ENCODE assay signal across 12 cellular contexts in the genomic region with DNA sequence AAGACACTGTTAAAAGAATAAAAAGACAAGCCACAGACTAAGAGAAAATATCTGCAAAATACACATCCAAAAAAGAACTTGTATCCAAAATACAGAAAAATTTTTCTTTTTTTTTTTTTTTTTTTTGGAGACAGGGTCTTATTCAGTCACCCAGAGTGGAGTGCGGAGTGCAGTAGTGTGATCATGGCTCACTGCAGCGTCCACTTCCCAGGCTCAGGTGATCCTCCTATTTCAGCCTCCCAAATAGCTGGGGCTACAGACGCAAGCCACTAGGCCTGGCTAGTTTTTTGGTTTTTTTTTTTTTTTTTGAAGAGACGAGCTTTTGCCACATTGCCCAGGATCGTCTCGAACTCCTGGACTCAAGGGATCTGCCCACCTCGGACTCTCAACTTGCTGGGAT. TPM values are rescaled to one million over a fixed set of nuclear protein-coding genes. Genes with fewer than 3 reads are reported as not detected.
A peak's percentile ranks its signal among the peaks of the same experiment; 100 is the strongest.
DNase-seq lines count a peak whose midpoint lies in the region; ATAC-seq and TF ChIP-seq lines count a peak whose summit lies in the region.
"Had no signal": no experiment of that assay in that cellular context is flagged by ENCODE, and none has a peak within 500 bp of the region (broad histone marks: within the 10 kb centered on the region; RNA-seq: fewer than 3 reads in every experiment).

No MANE protein-coding gene starts in this region.

- H3K36me3 ChIP-seq in A673 (ENCODE audit: insufficient read depth, low read length, poor library complexity, severe bottlenecking) (no peaks in the 10 kb centered on the region), DND-41 (ENCODE audit: insufficient read depth, low read length) (no peaks in the 10 kb centered on the region; the same call in 1 of the 2 replicates), fibroblast of lung (ENCODE audit: control insufficient read depth, insufficient read depth, low read length) (no peaks in the 10 kb centered on the region)
- H3K36me3 ChIP-seq: cardiac muscle cell, left ventricle myocardium inferior, tibial nerve had no signal

- H3K4me1 Mint-ChIP-seq in T-cell: peaks cover 57 to 63% (median 59%) of the 10 kb centered on the region in 3 donors

- H3K79me2 ChIP-seq in DND-41 (ENCODE audit: insufficient read depth, low read length) (peaks cover 81% of the 10 kb centered on the region), fibroblast of lung (ENCODE audit: control insufficient read depth, insufficient read depth, low read length) (peaks cover 54% of the 10 kb centered on the region)

- H2AFZ ChIP-seq in DND-41 (ENCODE audit: low read depth, low read length) (no peak overlapping the region), fibroblast of lung (ENCODE audit: low read length) (no peak overlapping the region)

- H3K4me1 ChIP-seq in A673 (ENCODE audit: insufficient read depth, low read length, poor library complexity, severe bottlenecking) (peaks cover 21% of the 10 kb centered on the region), DND-41 (ENCODE audit: insufficient read depth, low read length) (peaks cover 46% of the 10 kb centered on the region), fibroblast of lung (ENCODE audit: control insufficient read depth, extremely low read depth, insufficient read depth, low read length) (peaks cover 2% of the 10 kb centered on the region)

- intact Hi-C loops in A673 (cut with micrococcal nuclease; ENCODE audit: unreplicated experiment): no loop called here

- peaks cover 16% of the 10 kb centered on the region for H3K36me3 Mint-ChIP-seq in T-cell

- H4K20me1 ChIP-seq in DND-41 (ENCODE audit: insufficient read depth, low read length) (peaks cover 6% of the 10 kb centered on the region), fibroblast of lung (ENCODE audit: control insufficient read depth, extremely low read depth, insufficient read depth, low read length) (no peaks in the 10 kb centered on the region)

- H3K27me3 ChIP-seq in A673 (replicated peaks; ENCODE audit: insufficient read depth, low read depth, low read length, poor library complexity) (no peaks in the 10 kb centered on the region), DND-41 (ENCODE audit: insufficient read depth, low read length, poor library complexity) (no peaks in the 10 kb centered on the region), fibroblast of lung (ENCODE audit: control insufficient read depth, insufficient read depth, low read length) (no peaks in the 10 kb centered on the region)
- H3K27me3 ChIP-seq: cardiac muscle cell, tibial nerve had no signal

- H3K27ac Mint-ChIP-seq in T-cell: no peak overlapping the region

- TF ChIP-seq CTCF in A673 (conservative IDR thresholded peaks at IDR 0.05; ENCODE audit: low read depth, low read length) (no peak), DND-41 (IDR thresholded peaks at IDR 0.05; ENCODE audit: borderline replicate concordance, extremely low read depth, low read length, poor library complexity, severe bottlenecking) (no peak), fibroblast of lung (conservative IDR thresholded peaks at IDR 0.05 in 1 of 2, IDR thresholded peaks at IDR 0.05 in 1 of 2; ENCODE audit: low read depth in 1 of 2, low read length in 2 of 2) (no peak)

- H3K4me2 ChIP-seq in DND-41 (ENCODE audit: insufficient read depth, low read length) (peak overlapping the region; percentile 90), fibroblast of lung (ENCODE audit: extremely low read depth, insufficient read depth, low read length) (peak overlapping the region; percentile 94)

- peak overlapping the region; percentile 2 to 86 (median 28) for H3K4me3 Mint-ChIP-seq in T-cell

- H3K27ac ChIP-seq in A673 (ENCODE audit: low read depth, low read length, poor library complexity, severe bottlenecking): no peak overlapping the region
- H3K27ac ChIP-seq in DND-41 (ENCODE audit: low read length): no peak overlapping the region
- no peak overlapping the region for H3K27ac ChIP-seq in fibroblast of lung (ENCODE audit: insufficient read depth, low read length)
- H3K27ac ChIP-seq: cardiac muscle cell, left ventricle myocardium inferior, tibial nerve had no signal

- H3K27me3 Mint-ChIP-seq in T-cell: peaks cover 2 to 3% of the 10 kb centered on the region in 2 donors

- H3K9me3 ChIP-seq in A673 (ENCODE audit: low read depth, low read length, poor library complexity, severe bottlenecking) (no peaks in the 10 kb centered on the region), DND-41 (ENCODE audit: insufficient read depth, low read length, severe bottlenecking) (no peaks in the 10 kb centered on the region), fibroblast of lung (ENCODE audit: control insufficient read depth, insufficient read depth, low read depth, low read length) (no peaks in the 10 kb centered on the region)
- H3K9me3 ChIP-seq: left ventricle myocardium inferior, tibial nerve had no signal

- no peaks in the 10 kb centered on the region for H3K9me3 Mint-ChIP-seq in T-cell

- H3K9ac ChIP-seq in DND-41 (ENCODE audit: low read depth, low read length): peak overlapping the region; percentile 79; the same call in 1 of the 2 replicates
- no peak overlapping the region for H3K9ac ChIP-seq in fibroblast of lung (ENCODE audit: insufficient read depth, low read length)

- POLR2A ChIA-PET in A673 (lab: Charles Lee; ENCODE audit: low non-redundant PET) (no interaction called here), T-cell (lab: Charles Lee) (interaction anchor here in 1 of 2 donors (1.0 kb wide), 1 partner anchor 449 kb away, joined by 5 read pairs; no protein-coding TSS in a partner anchor)

- CTCF ChIA-PET in A673 (lab: Charles Lee) (interaction anchor here (0.6 kb wide), 1 partner anchor 614 kb away, joined by 3 read pairs; no protein-coding TSS in a partner anchor), T-cell (lab: Charles Lee) (interaction anchor here (0.7 to 1.3 kb wide), 2 partner anchors 24 to 388 kb away, joined by 3 to 5 read pairs; no protein-coding TSS in a partner anchor)

- ATAC-seq in DND-41 (ENCODE audit: insufficient read depth, low read depth) (no peak), T-cell (replicated peaks in 1 of 4) (no peak), HG03045 (IDR thresholded peaks at IDR 0.05; ENCODE audit: unreplicated experiment) (no peak)

- DNase-seq in A673 (ENCODE audit: low spot score) (no peak), DND-41 (no peak), T-cell (no peak), fibroblast of lung (ENCODE audit: low read depth in 2 of 2) (no peak), germinal center (ENCODE audit: low spot score) (no peak), NCI-H187 (lab: John Stamatoyannopoulos, UW) (no peak), cerebellum (ENCODE audit: low spot score) (no peak)
- DNase-seq: left ventricle myocardium inferior, SW 1271 had no signal

- BruUV-seq in A673 (replicated peaks; lab: Mats Ljungman, UMichigan): no TSS peak

- H3K4me3 ChIP-seq in A673 (ENCODE audit: low read depth, low read length, poor library complexity, severe bottlenecking) (peak overlapping the region; percentile 4), DND-41 (ENCODE audit: low read depth in 1 of 2, low read length in 2 of 2) (peak overlapping the region in 1 of 2 experiments; percentile 43; a peak in 2 of 4 replicates), fibroblast of lung (replicated peaks in 1 of 4; ENCODE audit: control extremely low read depth in 1 of 4, insufficient read depth in 1 of 4, low read depth in 3 of 4, low read length in 4 of 4) (peak overlapping the region in 2 of 4 experiments; percentile 7 to 29)
- H3K4me3 ChIP-seq: cardiac muscle cell, left ventricle myocardium inferior, tibial nerve had no signal

RNA-seq across cellular contexts. Expression of a gene that starts 3.1 kb away (rescaled TPM):
- total RNA-seq in A673 (2021) (18.2 and 19.0 TPM in 2 replicates), T-cell (10 to 100 TPM; 10.4 to 14.1 (median 11.4) TPM), fibroblast of lung (16.9 and 17.0 TPM in 2 replicates), cerebellum (30.6 TPM)
- 6.7 and 10.0 TPM in 2 replicates for polyA plus RNA-seq in fibroblast of lung
- polyA plus RNA-seq in fibroblast of lung (2012): 5.3 and 5.7 TPM in 2 replicates
- polyA minus RNA-seq in fibroblast of lung (ENCODE audit: low replicate concordance): 5.6 TPM in 1 of 2 replicates, not detected in the other

RNA-seq across cellular contexts. Expression of a gene that starts 15.5 kb away (rescaled TPM):
- 17.3 and 19.4 TPM in 2 replicates for total RNA-seq in A673 (2021)
- total RNA-seq in T-cell: 10 to 100 TPM; 41.3 to 57.3 (median 45.6) TPM
- 10.0 and 11.6 TPM in 2 replicates for total RNA-seq in fibroblast of lung
- polyA plus RNA-seq in fibroblast of lung: 5.2 and 7.9 TPM in 2 replicates
- polyA plus RNA-seq in fibroblast of lung (2012): 3.2 and 5.2 TPM in 2 replicates
- 0.78 TPM in 1 of 2 replicates, not detected in the other for polyA minus RNA-seq in fibroblast of lung (ENCODE audit: low replicate concordance)
- total RNA-seq in cerebellum: 37.5 TPM

RNA-seq across cellular contexts. Expression of a gene that starts 49.2 kb away (rescaled TPM):
- total RNA-seq in A673 (2021): 0.24 and 0.26 TPM in 2 replicates
- total RNA-seq in T-cell: under 1 TPM; 0.38 to 0.91 (median 0.43) TPM
- total RNA-seq in fibroblast of lung: under 0.01 and 0.17 TPM in 2 replicates
- polyA plus RNA-seq in fibroblast of lung: 0.14 and 0.18 TPM in 2 replicates
- polyA plus RNA-seq in fibroblast of lung (2012): 0.07 and 0.19 TPM in 2 replicates
- polyA minus RNA-seq in fibroblast of lung (ENCODE audit: low replicate concordance): not detected in 2 replicates
- 4.4 TPM for total RNA-seq in cerebellum
- total RNA-seq: left ventricle myocardium inferior had no signal
